Comparison of ENCODE assay signal across 19 cellular contexts in the genomic region with DNA sequence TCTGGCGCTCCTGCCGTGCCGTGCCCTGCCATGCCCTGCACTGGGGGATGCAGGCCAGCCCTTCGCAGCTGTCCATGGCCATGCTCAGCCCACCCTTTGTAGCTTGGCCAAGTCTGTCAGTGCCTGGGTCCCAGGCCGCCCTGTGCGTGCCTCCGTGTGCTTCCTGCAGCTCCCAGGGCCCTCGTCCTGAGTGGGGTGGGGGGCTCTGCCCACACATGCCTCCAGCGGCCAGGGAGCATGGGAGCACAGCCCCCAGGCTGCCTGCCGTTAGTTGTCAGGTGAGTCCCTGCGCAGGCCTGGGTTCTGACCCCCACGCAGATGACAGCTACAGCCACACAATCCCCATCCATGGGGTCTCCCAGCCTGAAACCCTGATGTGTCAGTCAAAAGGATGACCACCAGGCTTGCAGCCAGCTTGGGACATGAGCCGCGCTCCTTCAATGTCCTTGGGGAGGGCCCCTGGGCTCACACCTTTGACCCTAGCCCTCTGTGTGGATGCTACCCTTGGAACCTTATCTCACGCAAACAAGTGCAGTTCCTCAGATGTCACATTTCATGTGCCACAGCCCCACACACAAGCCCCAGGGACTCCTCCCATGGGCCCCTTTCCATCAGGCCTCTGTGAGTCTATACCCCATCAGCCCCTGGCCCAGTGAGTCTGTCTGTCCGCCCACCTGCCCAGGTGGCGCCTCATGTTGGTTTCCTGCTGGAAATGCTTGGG. TPM values are rescaled to one million over a fixed set of nuclear protein-coding genes. Genes with fewer than 3 reads are reported as not detected.
A peak's percentile ranks its signal among the peaks of the same experiment; 100 is the strongest.
DNase-seq lines count a peak whose midpoint lies in the region; ATAC-seq and TF ChIP-seq lines count a peak whose summit lies in the region.
"Had no signal": no experiment of that assay in that cellular context is flagged by ENCODE, and none has a peak within 500 bp of the region (broad histone marks: within the 10 kb centered on the region; RNA-seq: fewer than 3 reads in every experiment).

No MANE protein-coding gene starts in this region.

- H3K9me3 ChIP-seq in OCI-LY7 (ENCODE audit: low read length) (no peaks in the 10 kb centered on the region), HAP-1 (no peaks in the 10 kb centered on the region)
- H3K9me3 ChIP-seq: right atrium auricular region had no signal

- ATAC-seq in stimulated activated naive CD8-positive, alpha-beta T cell treated with anti-CD3 and anti-CD28 coated beads, Interleukin-15, Interleukin-2, amounts not matched to agents 100 U/mL and 50 U/mL, for 24 hours, result no peak

- H3K27me3 Mint-ChIP-seq in stimulated activated naive CD8-positive, alpha-beta T cell treated with anti-CD3 and anti-CD28 coated beads, Interleukin-15, Interleukin-2, amounts not matched to agents 100 ng/mL and 50 ng/mL, for 24 hours, result no peaks in the 10 kb centered on the region
- no peaks in the 10 kb centered on the region for H3K27me3 Mint-ChIP-seq in activated T-helper 1 cell treated with anti-CD3 and anti-CD28 coated beads, Interleukin-12 subunit alpha, Interleukin-12 subunit beta, Interleukin-2, Interleukin-4 antibody, amounts not matched to agents 30 ng/mL and 10 ng/mL and 1 ng/mL, durations not matched to agents 14 hours and 24 hours and 36 hours (ENCODE audit: insufficient read depth)

- H2AFZ ChIP-seq in OCI-LY7 (ENCODE audit: low read length), result no peak overlapping the region
- H2AFZ ChIP-seq: neural progenitor cell had no signal

- peaks cover 31% of the 10 kb centered on the region for H3K36me3 Mint-ChIP-seq in stimulated activated naive CD8-positive, alpha-beta T cell treated with anti-CD3 and anti-CD28 coated beads, Interleukin-15, Interleukin-2, amounts not matched to agents 100 ng/mL and 50 ng/mL, for 24 hours (ENCODE audit: low read depth)
- H3K36me3 Mint-ChIP-seq in activated T-helper 1 cell treated with anti-CD3 and anti-CD28 coated beads, Interleukin-12 subunit alpha, Interleukin-12 subunit beta, Interleukin-2, Interleukin-4 antibody, amounts not matched to agents 30 ng/mL and 10 ng/mL and 1 ng/mL, durations not matched to agents 14 hours and 24 hours and 36 hours (ENCODE audit: low read depth), result peaks cover 30% of the 10 kb centered on the region

- no peaks in the 10 kb centered on the region for H3K79me2 ChIP-seq in OCI-LY7 (ENCODE audit: insufficient read depth, low read depth, low read length)

- in situ Hi-C loops in HAP-1 (cut with MboI; ENCODE audit: low sequenced_read_pairs), result no loop called here

- intact Hi-C loops in activated T-helper 1 cell treated with anti-CD3 and anti-CD28 coated beads, Interleukin-12 subunit alpha, Interleukin-12 subunit beta, Interleukin-2, Interleukin-4 antibody, amounts not matched to agents 30 ng/mL and 10 ng/mL and 1 ng/mL, durations not matched to agents 14 hours and 24 hours and 36 hours (cut with micrococcal nuclease), result no loop called here
- intact Hi-C loops in OCI-LY7 (cut with micrococcal nuclease; ENCODE audit: unreplicated experiment), result no loop called here

- no peak for TF ChIP-seq CTCF in OCI-LY7 (conservative IDR thresholded peaks at IDR 0.05; ENCODE audit: low read length)

- no peak overlapping the region for H3K4me2 ChIP-seq in OCI-LY7 (ENCODE audit: low read length)
- H3K4me2 ChIP-seq: neural progenitor cell had no signal

- no peak for DNase-seq in stimulated activated naive CD8-positive, alpha-beta T cell treated with anti-CD3 and anti-CD28 coated beads, Interleukin-15, Interleukin-2, amounts not matched to agents 100 U/mL and 50 U/mL, for 24 hours
- DNase-seq in activated T-helper 1 cell treated with anti-CD3 and anti-CD28 coated beads, Interleukin-12 subunit alpha, Interleukin-12 subunit beta, Interleukin-2, Interleukin-4 antibody, amounts not matched to agents 30 ng/mL and 10 ng/mL and 1 ng/mL, durations not matched to agents 14 hours and 24 hours and 36 hours (ENCODE audit: low spot score), result no peak
- peak; percentile 26 for DNase-seq in left kidney (ENCODE audit: low read depth, low spot score)
- no peak for DNase-seq in OCI-LY7 (ENCODE audit: low spot score)
- DNase-seq in HAP-1 (ENCODE audit: low spot score in 2 of 2), result no peak
- no peak for DNase-seq in stimulated activated CD4-positive, alpha-beta T cell treated with anti-CD3 and anti-CD28 coated beads, Interleukin-4, amount 100 ng/mL, for 24 hours
- no peak for DNase-seq in kidney tubule cell (ENCODE audit: low spot score)
- DNase-seq: activated CD4-positive, alpha-beta T cell treated with anti-CD3 and anti-CD28 coated beads for 4 hours; activated T-cell treated with anti-CD3 and anti-CD28 coated beads, Interleukin-2, amount 50 U/mL, for 1 hour; effector CD4-positive, alpha-beta T cell; midbrain; NCI-H2029 treated with DMSO at 0.1 percent for 48 hours; NCI-H446 treated with DMSO at 0.1 percent for 48 hours; SHP77 treated with DMSO at 0.1 percent for 48 hours; substantia nigra had no signal

- H3K36me3 ChIP-seq in OCI-LY7 (ENCODE audit: insufficient read depth, low read length) (peaks cover 28% of the 10 kb centered on the region), HAP-1 (replicated peaks) (peaks cover 10% of the 10 kb centered on the region)
- H3K36me3 ChIP-seq: neural progenitor cell had no signal

- no TSS peak for BruUV-seq in OCI-LY7 (replicated peaks; lab: Mats Ljungman, UMichigan)

- H3K4me1 ChIP-seq in OCI-LY7 (ENCODE audit: insufficient read depth, low read length, poor library complexity, severe bottlenecking) (no peaks in the 10 kb centered on the region), HAP-1 (no peaks in the 10 kb centered on the region)
- H3K4me1 ChIP-seq: neural progenitor cell had no signal

- POLR2A ChIA-PET in OCI-LY7 (lab: Charles Lee), result no interaction called here

- no peaks in the 10 kb centered on the region for H3K9me2 ChIP-seq in OCI-LY7 (ENCODE audit: insufficient read depth, low read length)

- no peak overlapping the region for H3K27ac ChIP-seq in OCI-LY7 (ENCODE audit: low read depth, low read length, poor library complexity, severe bottlenecking)
- H3K27ac ChIP-seq: neural progenitor cell, right atrium auricular region had no signal

- H3K4me1 Mint-ChIP-seq in stimulated activated naive CD8-positive, alpha-beta T cell treated with anti-CD3 and anti-CD28 coated beads, Interleukin-15, Interleukin-2, amounts not matched to agents 100 ng/mL and 50 ng/mL, for 24 hours (ENCODE audit: low read depth), result peaks cover 23% of the 10 kb centered on the region
- H3K4me1 Mint-ChIP-seq in activated T-helper 1 cell treated with anti-CD3 and anti-CD28 coated beads, Interleukin-12 subunit alpha, Interleukin-12 subunit beta, Interleukin-2, Interleukin-4 antibody, amounts not matched to agents 30 ng/mL and 10 ng/mL and 1 ng/mL, durations not matched to agents 14 hours and 24 hours and 36 hours (ENCODE audit: low read depth), result peaks cover 31% of the 10 kb centered on the region

- H4K20me1 ChIP-seq in OCI-LY7 (ENCODE audit: insufficient read depth, low read length), result no peaks in the 10 kb centered on the region

- no peak overlapping the region for H3K4me3 Mint-ChIP-seq in stimulated activated naive CD8-positive, alpha-beta T cell treated with anti-CD3 and anti-CD28 coated beads, Interleukin-15, Interleukin-2, amounts not matched to agents 100 ng/mL and 50 ng/mL, for 24 hours
- no peak overlapping the region for H3K4me3 Mint-ChIP-seq in activated T-helper 1 cell treated with anti-CD3 and anti-CD28 coated beads, Interleukin-12 subunit alpha, Interleukin-12 subunit beta, Interleukin-2, Interleukin-4 antibody, amounts not matched to agents 30 ng/mL and 10 ng/mL and 1 ng/mL, durations not matched to agents 14 hours and 24 hours and 36 hours
- H3K4me3 Mint-ChIP-seq: neural progenitor cell had no signal

- CTCF ChIA-PET in OCI-LY7 (lab: Charles Lee; ENCODE audit: unreplicated experiment), result no interaction called here

- no peak overlapping the region for H3K4me3 ChIP-seq in OCI-LY7 (ENCODE audit: low read depth, low read length, poor library complexity, severe bottlenecking)
- no peak overlapping the region for H3K4me3 ChIP-seq in HAP-1
- H3K4me3 ChIP-seq: neural progenitor cell, right atrium auricular region had no signal

- no peaks in the 10 kb centered on the region for H3K27me3 ChIP-seq in HAP-1 (ENCODE audit: low read depth)
- H3K27me3 ChIP-seq: neural progenitor cell, right atrium auricular region had no signal

- no peaks in the 10 kb centered on the region for H3K9me3 Mint-ChIP-seq in stimulated activated naive CD8-positive, alpha-beta T cell treated with anti-CD3 and anti-CD28 coated beads, Interleukin-15, Interleukin-2, amounts not matched to agents 100 ng/mL and 50 ng/mL, for 24 hours
- H3K9me3 Mint-ChIP-seq in activated T-helper 1 cell treated with anti-CD3 and anti-CD28 coated beads, Interleukin-12 subunit alpha, Interleukin-12 subunit beta, Interleukin-2, Interleukin-4 antibody, amounts not matched to agents 30 ng/mL and 10 ng/mL and 1 ng/mL, durations not matched to agents 14 hours and 24 hours and 36 hours, result no peaks in the 10 kb centered on the region
- H3K9me3 Mint-ChIP-seq: neural progenitor cell had no signal

- peak overlapping the region; percentile 31 for H3K27ac Mint-ChIP-seq in stimulated activated naive CD8-positive, alpha-beta T cell treated with anti-CD3 and anti-CD28 coated beads, Interleukin-15, Interleukin-2, amounts not matched to agents 100 ng/mL and 50 ng/mL, for 24 hours
- peak overlapping the region; percentile 23 for H3K27ac Mint-ChIP-seq in activated T-helper 1 cell treated with anti-CD3 and anti-CD28 coated beads, Interleukin-12 subunit alpha, Interleukin-12 subunit beta, Interleukin-2, Interleukin-4 antibody, amounts not matched to agents 30 ng/mL and 10 ng/mL and 1 ng/mL, durations not matched to agents 14 hours and 24 hours and 36 hours
- H3K27ac Mint-ChIP-seq: neural progenitor cell had no signal

RNA-seq across cellular contexts. Expression of gene TMED1, which starts 24.5 kb away (rescaled TPM):
- 19.8 and 21.0 TPM in 2 replicates for total RNA-seq in activated T-helper 1 cell treated with anti-CD3 and anti-CD28 coated beads, Interleukin-12 subunit alpha, Interleukin-12 subunit beta, Interleukin-2, Interleukin-4 antibody, amounts not matched to agents 30 ng/mL and 10 ng/mL and 1 ng/mL, durations not matched to agents 14 hours and 24 hours and 36 hours
- 20.8 and 22.5 TPM in 2 replicates for total RNA-seq in OCI-LY7 (2014; rRNA removed; shearing (Covaris generic))
- total RNA-seq in OCI-LY7 (2022), result 13.2 and 13.7 TPM in 2 replicates

RNA-seq across cellular contexts. Expression of gene C19orf38, which starts 36.7 kb away (rescaled TPM):
- 4.0 and 5.6 TPM in 2 replicates for total RNA-seq in activated T-helper 1 cell treated with anti-CD3 and anti-CD28 coated beads, Interleukin-12 subunit alpha, Interleukin-12 subunit beta, Interleukin-2, Interleukin-4 antibody, amounts not matched to agents 30 ng/mL and 10 ng/mL and 1 ng/mL, durations not matched to agents 14 hours and 24 hours and 36 hours
- total RNA-seq in OCI-LY7 (2014; rRNA removed; shearing (Covaris generic)), result 4.2 and 5.2 TPM in 2 replicates
- 4.9 and 7.5 TPM in 2 replicates for total RNA-seq in OCI-LY7 (2022)
- total RNA-seq: Daoy had no signal

RNA-seq across cellular contexts. Expression of gene CARM1, which starts 59.8 kb away (rescaled TPM):
- total RNA-seq in activated T-helper 1 cell treated with anti-CD3 and anti-CD28 coated beads, Interleukin-12 subunit alpha, Interleukin-12 subunit beta, Interleukin-2, Interleukin-4 antibody, amounts not matched to agents 30 ng/mL and 10 ng/mL and 1 ng/mL, durations not matched to agents 14 hours and 24 hours and 36 hours, result 85.9 and 88.0 TPM in 2 replicates
- 35.1 and 41.2 TPM in 2 replicates for total RNA-seq in OCI-LY7 (2014; rRNA removed; shearing (Covaris generic))
- total RNA-seq in OCI-LY7 (2022), result 107 and 108 TPM in 2 replicates
